In the genomic region with DNA sequence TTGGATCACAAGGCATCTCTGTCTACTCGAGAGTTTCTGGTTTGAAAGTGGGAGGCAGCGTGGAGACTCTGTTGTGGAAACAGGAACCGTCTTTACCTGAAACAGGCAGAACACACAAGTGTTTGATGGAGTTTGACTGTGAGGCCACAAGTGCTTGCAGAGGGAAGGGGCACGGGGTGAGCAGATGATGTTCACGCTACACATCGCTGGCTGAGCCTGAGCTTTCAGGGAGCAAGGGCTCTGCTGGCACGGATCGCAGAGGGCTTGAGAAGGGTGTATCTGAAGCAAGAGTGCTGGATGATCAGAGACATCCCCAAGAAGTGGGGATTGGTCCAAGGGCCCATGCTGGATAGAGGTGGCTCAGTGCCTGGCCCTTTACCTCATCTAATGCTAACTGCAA, we compare ENCODE assay signal across 29 cellular contexts. TPM values are rescaled to one million over a fixed set of nuclear protein-coding genes. Genes with fewer than 3 reads are reported as not detected.
"Had no signal": no experiment of that assay in that cellular context is flagged by ENCODE, and none has a peak within 500 bp of the region (broad histone marks: within the 10 kb centered on the region; RNA-seq: fewer than 3 reads in every experiment).

No MANE protein-coding gene starts in this region.

- ATAC-seq: activated T-helper 17 cell treated with anti-CD3 and anti-CD28 coated beads, Interleukin-2, amount 50 U/mL, for 72 hours; foreskin keratinocyte; naive thymus-derived CD4-positive, alpha-beta T cell; pancreas; stimulated activated naive B cell treated with anti-CD40 and anti-IgM and Interleukin-4, amounts not matched to agents 10 μg/mL and 1 μg/mL and 100 μg/mL, for 72 hours; upper lobe of right lung had no signal

- H3K4me1 ChIP-seq: esophagus muscularis mucosa, pancreas, right atrium auricular region, tibial artery, upper lobe of right lung had no signal

- DNase-seq: activated CD4-positive, alpha-beta memory T cell treated with anti-CD3 and anti-CD28 coated beads, Interleukin-2, amount 10 ng/mL, durations not matched to agents 7 days and 5 days; activated CD4-positive, alpha-beta T cell treated with anti-CD3 and anti-CD28 coated beads for 48 hours; activated CD8-positive, alpha-beta memory T cell treated with anti-CD3 and anti-CD28 coated beads, Interleukin-2, amount 50 U/mL, for 48 hours; activated gamma-delta T cell treated with Interleukin-2 at 50 U/mL for 16 hours; activated naive CD4-positive, alpha-beta T cell treated with anti-CD3 and anti-CD28 coated beads, Interleukin-2, amount 50 U/mL, for 16 hours; activated T-cell treated with anti-CD3 and anti-CD28 coated beads, Interleukin-2, amount 50 U/mL, for 24 hours; amniotic stem cell; central memory CD4-positive, alpha-beta T cell; endodermal cell; foreskin keratinocyte; islet precursor cell; left cardiac atrium; naive thymus-derived CD4-positive, alpha-beta T cell; pancreas; stimulated activated CD4-positive, alpha-beta T cell treated with anti-CD3 and anti-CD28 coated beads, Interleukin-1b, Interleukin-23, amount 100 ng/mL, for 48 hours; stimulated activated CD4-positive, alpha-beta T cell treated with anti-CD3 and anti-CD28 coated beads, Interleukin-4, amount 100 ng/mL, for 4 hours; stimulated activated CD8-positive, alpha-beta memory T cell treated with anti-CD3 and anti-CD28 coated beads, Interleukin-4, amount 100 ng/mL, for 48 hours; stimulated activated naive B cell treated with anti-CD40 and anti-IgM and Interleukin-4, amounts not matched to agents 10 μg/mL and 1 μg/mL and 100 μg/mL, for 72 hours; stomach; T-helper 9 cell; tibial artery; upper lobe of right lung had no signal

- FAIRE-seq: pancreas, TTC549 had no signal

- H3K27ac ChIP-seq: esophagus muscularis mucosa, foreskin keratinocyte, pancreas, right atrium auricular region, stomach, tibial artery, upper lobe of right lung had no signal

- H3K36me3 ChIP-seq: esophagus muscularis mucosa, pancreas, right atrium auricular region, stomach, tibial artery, upper lobe of right lung had no signal

- H3K9me3 ChIP-seq: esophagus muscularis mucosa, pancreas, right atrium auricular region, stomach, tibial artery, upper lobe of right lung had no signal

- H3K4me3 ChIP-seq: esophagus muscularis mucosa, pancreas, right atrium auricular region, smooth muscle cell, stomach, tibial artery, upper lobe of right lung had no signal

- H3K27me3 ChIP-seq: foreskin keratinocyte, right atrium auricular region had no signal

RNA-seq across cellular contexts. Expression of gene IGSF21, which starts 59.3 kb away (rescaled TPM):
- total RNA-seq: activated CD4-positive, alpha-beta memory T cell treated with anti-CD3 and anti-CD28 coated beads, Interleukin-2, amount 10 ng/mL, durations not matched to agents 7 days and 5 days; activated T-helper 17 cell treated with anti-CD3 and anti-CD28 coated beads, Interleukin-2, amount 50 U/mL, for 72 hours; foreskin keratinocyte; mesothelial cell of epicardium; naive thymus-derived CD4-positive, alpha-beta T cell; pulmonary artery endothelial cell; smooth muscle cell had no signal
- polyA plus RNA-seq: foreskin keratinocyte; naive thymus-derived CD4-positive, alpha-beta T cell; smooth muscle cell had no signal
